ENCODE assay signal across 1 cellular context in genomic region chr1:26283226-26283853, GRCh38.
TF ChIP-seq lines count a peak whose summit lies in the region.

No MANE protein-coding gene starts in this region.

TF ChIP-seq in GM23338, 12 proteins besides CTCF, POLR2A, EP300 and RAD21 (continued from another document):
- TF ChIP-seq REST (IDR thresholded peaks at IDR 0.05; ENCODE audit: unreplicated experiment): no peak
- no peak for TF ChIP-seq EZH2phosphoT487 (IDR thresholded peaks at IDR 0.05; ENCODE audit: unreplicated experiment)
- TF ChIP-seq NANOG (IDR thresholded peaks at IDR 0.05; ENCODE audit: borderline replicate concordance): no peak
- no peak for TF ChIP-seq ZNF462 (CRISPR knock-in tag; IDR thresholded peaks at IDR 0.05)
- no peak for TF ChIP-seq EZH2 (IDR thresholded peaks at IDR 0.05; ENCODE audit: low read depth, unreplicated experiment)
